ENCODE assay signal across 19 cellular contexts in genomic region chr17:67619555-67619954, GRCh38.
"Had no signal": no experiment of that assay in that cellular context is flagged by ENCODE, and none has a peak within 500 bp of the region (broad histone marks: within the 10 kb centered on the region; RNA-seq: fewer than 3 reads in every experiment).

No MANE protein-coding gene starts in this region.

- H3K9me3 Mint-ChIP-seq: activated B cell treated with CpG ODN at 0.5 μM for 24 hours; activated CD4-positive, alpha-beta memory T cell treated with anti-CD3 and anti-CD28 coated beads, Interleukin-2, amount 10 ng/mL, durations not matched to agents 7 days and 5 days; activated naive CD4-positive, alpha-beta T cell treated with anti-CD3 and anti-CD28 coated beads for 36 hours; activated T-helper 2 cell treated with anti-CD3 and anti-CD28 coated beads, Interferon-gamma antibody, Interleukin-2, Interleukin-4, amounts not matched to agents 10 μg/mL and 5 μg/mL and 100 μg/mL, durations not matched to agents 14 hours and 24 hours and 36 hours; naive thymus-derived CD4-positive, alpha-beta T cell; T-helper 2 cell treated with Interferon-gamma antibody and Interleukin-4, amounts not matched to agents 5 μg/mL and 100 μg/mL, for 36 hours had no signal

- H3K9me3 ChIP-seq: ascending aorta, esophagus squamous epithelium, neutrophil, thyroid gland had no signal

- H3K27ac ChIP-seq: ascending aorta, esophagus squamous epithelium, neutrophil, thyroid gland had no signal

- H3K4me3 Mint-ChIP-seq: activated B cell treated with CpG ODN at 0.5 μM for 24 hours; activated CD4-positive, alpha-beta memory T cell treated with anti-CD3 and anti-CD28 coated beads, Interleukin-2, amount 10 ng/mL, durations not matched to agents 7 days and 5 days; activated CD8-positive, alpha-beta memory T cell treated with anti-CD3 and anti-CD28 coated beads, Interleukin-2, amount 10 ng/mL, durations not matched to agents 7 days and 5 days; activated naive CD4-positive, alpha-beta T cell treated with anti-CD3 and anti-CD28 coated beads for 36 hours; naive thymus-derived CD4-positive, alpha-beta T cell; T-helper 2 cell treated with Interferon-gamma antibody and Interleukin-4, amounts not matched to agents 5 μg/mL and 100 μg/mL, for 36 hours had no signal

- ATAC-seq: activated CD8-positive, alpha-beta memory T cell treated with anti-CD3 and anti-CD28 coated beads, Interleukin-2, amount 10 ng/mL, durations not matched to agents 7 days and 5 days; left cardiac atrium; naive thymus-derived CD4-positive, alpha-beta T cell had no signal

- H3K27me3 Mint-ChIP-seq: activated B cell treated with CpG ODN at 0.5 μM for 24 hours; activated CD4-positive, alpha-beta memory T cell treated with anti-CD3 and anti-CD28 coated beads, Interleukin-2, amount 10 ng/mL, durations not matched to agents 7 days and 5 days; activated CD8-positive, alpha-beta memory T cell treated with anti-CD3 and anti-CD28 coated beads, Interleukin-2, amount 10 ng/mL, durations not matched to agents 7 days and 5 days; naive thymus-derived CD4-positive, alpha-beta T cell had no signal

- H3K4me1 Mint-ChIP-seq: activated B cell treated with CpG ODN at 0.5 μM for 24 hours; activated CD4-positive, alpha-beta memory T cell treated with anti-CD3 and anti-CD28 coated beads, Interleukin-2, amount 10 ng/mL, durations not matched to agents 7 days and 5 days; activated CD8-positive, alpha-beta memory T cell treated with anti-CD3 and anti-CD28 coated beads, Interleukin-2, amount 10 ng/mL, durations not matched to agents 7 days and 5 days had no signal

- H3K4me1 ChIP-seq: ascending aorta had no signal

- H3K4me3 ChIP-seq: ascending aorta, esophagus squamous epithelium, thyroid gland had no signal

- H3K27me3 ChIP-seq: ascending aorta, esophagus squamous epithelium, neutrophil, thyroid gland had no signal

- DNase-seq: activated B cell treated with CpG ODN at 0.5 μM for 24 hours; activated CD4-positive, alpha-beta memory T cell treated with anti-CD3 and anti-CD28 coated beads, Interleukin-2, amount 10 ng/mL, durations not matched to agents 7 days and 5 days; activated CD4-positive, alpha-beta T cell treated with anti-CD3 and anti-CD28 coated beads for 48 hours; activated CD8-positive, alpha-beta memory T cell treated with anti-CD3 and anti-CD28 coated beads, Interleukin-2, amount 10 ng/mL, durations not matched to agents 7 days and 5 days; activated naive CD4-positive, alpha-beta T cell treated with anti-CD3 and anti-CD28 coated beads for 36 hours; cerebellar nuclear complex; effector CD4-positive, alpha-beta T cell; esophagus squamous epithelium; left cardiac atrium; mesendoderm; naive thymus-derived CD4-positive, alpha-beta T cell; stimulated activated naive CD4-positive, alpha-beta T cell; thyroid gland had no signal

- FAIRE-seq: endothelial cell of umbilical vein, TTC549 had no signal

- H3K27ac Mint-ChIP-seq: activated B cell treated with CpG ODN at 0.5 μM for 24 hours; activated CD4-positive, alpha-beta memory T cell treated with anti-CD3 and anti-CD28 coated beads, Interleukin-2, amount 10 ng/mL, durations not matched to agents 7 days and 5 days; activated naive CD4-positive, alpha-beta T cell treated with anti-CD3 and anti-CD28 coated beads for 36 hours; activated T-helper 2 cell treated with anti-CD3 and anti-CD28 coated beads, Interferon-gamma antibody, Interleukin-2, Interleukin-4, amounts not matched to agents 10 μg/mL and 5 μg/mL and 100 μg/mL, durations not matched to agents 14 hours and 24 hours and 36 hours; T-helper 2 cell treated with Interferon-gamma antibody and Interleukin-4, amounts not matched to agents 5 μg/mL and 100 μg/mL, for 36 hours had no signal

- H3K36me3 ChIP-seq: ascending aorta, esophagus squamous epithelium, neutrophil, thyroid gland had no signal
